Comparison of ENCODE assay signal across 1 cellular context in the genomic region with DNA sequence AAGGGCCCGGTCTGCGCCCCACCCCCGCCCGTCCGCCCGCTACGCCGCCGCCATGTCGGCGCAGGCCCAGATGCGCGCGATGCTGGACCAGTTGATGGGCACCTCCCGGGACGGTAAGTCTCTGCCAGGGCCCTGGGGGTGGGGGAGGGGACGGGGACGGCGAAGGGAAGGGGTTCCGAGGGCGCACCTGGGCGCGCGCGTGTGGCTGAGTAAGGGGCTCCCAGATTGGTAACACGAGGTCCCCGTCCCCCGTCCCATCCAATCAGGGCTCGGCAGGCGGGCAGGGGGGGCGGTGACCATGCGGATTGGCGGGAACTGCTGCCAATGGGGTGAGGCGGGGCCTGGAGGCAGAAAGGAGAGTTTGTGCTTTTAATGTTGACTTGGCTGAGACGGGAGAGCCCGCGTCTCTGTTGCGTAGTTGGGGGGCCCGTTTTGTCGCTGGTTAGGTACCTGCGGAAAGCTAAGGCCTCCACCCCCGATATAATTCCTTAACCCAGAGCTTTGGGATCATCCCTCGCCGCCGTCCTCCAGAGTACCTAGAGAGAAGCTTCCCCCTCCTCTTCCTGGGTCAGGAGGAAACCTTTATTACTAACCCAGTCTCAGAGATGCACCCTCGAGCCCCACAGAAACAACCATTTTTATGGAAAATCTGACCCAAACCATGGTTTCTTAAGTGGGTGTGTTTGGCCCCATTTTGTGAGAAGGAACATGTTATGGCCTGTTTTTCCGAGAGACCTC.
TF ChIP-seq lines count a peak whose summit lies in the region.

No MANE protein-coding gene starts in this region.

TF ChIP-seq in GM23338, 12 proteins besides CTCF, POLR2A, EP300 and RAD21:
- no peak for TF ChIP-seq NANOG (IDR thresholded peaks at IDR 0.05; ENCODE audit: borderline replicate concordance)
- TF ChIP-seq STAT1 (IDR thresholded peaks at IDR 0.05; ENCODE audit: unreplicated experiment) = no peak
- no peak for TF ChIP-seq ZNF331 (CRISPR knock-in tag; IDR thresholded peaks at IDR 0.05; ENCODE audit: low read depth)
- no peak for TF ChIP-seq EZH2phosphoT487 (IDR thresholded peaks at IDR 0.05; ENCODE audit: unreplicated experiment)
- TF ChIP-seq EZH2 (IDR thresholded peaks at IDR 0.05; ENCODE audit: low read depth, unreplicated experiment) = no peak
- TF ChIP-seq, protein P1, sequence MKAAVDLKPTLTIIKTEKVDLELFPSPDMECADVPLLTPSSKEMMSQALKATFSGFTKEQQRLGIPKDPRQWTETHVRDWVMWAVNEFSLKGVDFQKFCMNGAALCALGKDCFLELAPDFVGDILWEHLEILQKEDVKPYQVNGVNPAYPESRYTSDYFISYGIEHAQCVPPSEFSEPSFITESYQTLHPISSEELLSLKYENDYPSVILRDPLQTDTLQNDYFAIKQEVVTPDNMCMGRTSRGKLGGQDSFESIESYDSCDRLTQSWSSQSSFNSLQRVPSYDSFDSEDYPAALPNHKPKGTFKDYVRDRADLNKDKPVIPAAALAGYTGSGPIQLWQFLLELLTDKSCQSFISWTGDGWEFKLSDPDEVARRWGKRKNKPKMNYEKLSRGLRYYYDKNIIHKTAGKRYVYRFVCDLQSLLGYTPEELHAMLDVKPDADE (IDR thresholded peaks at IDR 0.05) = peak; percentile 54; the same call in 1 of the 2 replicates
- peak; percentile 81 for TF ChIP-seq CREB1 (CRISPR knock-in tag; IDR thresholded peaks at IDR 0.05; ENCODE audit: low read depth)
- TF ChIP-seq JUNB (IDR thresholded peaks at IDR 0.05; ENCODE audit: unreplicated experiment) = no peak
- TF ChIP-seq POLR2AphosphoS5 (IDR thresholded peaks at IDR 0.05; ENCODE audit: low read depth) = peak; percentile 71
- TF ChIP-seq, protein P2, sequence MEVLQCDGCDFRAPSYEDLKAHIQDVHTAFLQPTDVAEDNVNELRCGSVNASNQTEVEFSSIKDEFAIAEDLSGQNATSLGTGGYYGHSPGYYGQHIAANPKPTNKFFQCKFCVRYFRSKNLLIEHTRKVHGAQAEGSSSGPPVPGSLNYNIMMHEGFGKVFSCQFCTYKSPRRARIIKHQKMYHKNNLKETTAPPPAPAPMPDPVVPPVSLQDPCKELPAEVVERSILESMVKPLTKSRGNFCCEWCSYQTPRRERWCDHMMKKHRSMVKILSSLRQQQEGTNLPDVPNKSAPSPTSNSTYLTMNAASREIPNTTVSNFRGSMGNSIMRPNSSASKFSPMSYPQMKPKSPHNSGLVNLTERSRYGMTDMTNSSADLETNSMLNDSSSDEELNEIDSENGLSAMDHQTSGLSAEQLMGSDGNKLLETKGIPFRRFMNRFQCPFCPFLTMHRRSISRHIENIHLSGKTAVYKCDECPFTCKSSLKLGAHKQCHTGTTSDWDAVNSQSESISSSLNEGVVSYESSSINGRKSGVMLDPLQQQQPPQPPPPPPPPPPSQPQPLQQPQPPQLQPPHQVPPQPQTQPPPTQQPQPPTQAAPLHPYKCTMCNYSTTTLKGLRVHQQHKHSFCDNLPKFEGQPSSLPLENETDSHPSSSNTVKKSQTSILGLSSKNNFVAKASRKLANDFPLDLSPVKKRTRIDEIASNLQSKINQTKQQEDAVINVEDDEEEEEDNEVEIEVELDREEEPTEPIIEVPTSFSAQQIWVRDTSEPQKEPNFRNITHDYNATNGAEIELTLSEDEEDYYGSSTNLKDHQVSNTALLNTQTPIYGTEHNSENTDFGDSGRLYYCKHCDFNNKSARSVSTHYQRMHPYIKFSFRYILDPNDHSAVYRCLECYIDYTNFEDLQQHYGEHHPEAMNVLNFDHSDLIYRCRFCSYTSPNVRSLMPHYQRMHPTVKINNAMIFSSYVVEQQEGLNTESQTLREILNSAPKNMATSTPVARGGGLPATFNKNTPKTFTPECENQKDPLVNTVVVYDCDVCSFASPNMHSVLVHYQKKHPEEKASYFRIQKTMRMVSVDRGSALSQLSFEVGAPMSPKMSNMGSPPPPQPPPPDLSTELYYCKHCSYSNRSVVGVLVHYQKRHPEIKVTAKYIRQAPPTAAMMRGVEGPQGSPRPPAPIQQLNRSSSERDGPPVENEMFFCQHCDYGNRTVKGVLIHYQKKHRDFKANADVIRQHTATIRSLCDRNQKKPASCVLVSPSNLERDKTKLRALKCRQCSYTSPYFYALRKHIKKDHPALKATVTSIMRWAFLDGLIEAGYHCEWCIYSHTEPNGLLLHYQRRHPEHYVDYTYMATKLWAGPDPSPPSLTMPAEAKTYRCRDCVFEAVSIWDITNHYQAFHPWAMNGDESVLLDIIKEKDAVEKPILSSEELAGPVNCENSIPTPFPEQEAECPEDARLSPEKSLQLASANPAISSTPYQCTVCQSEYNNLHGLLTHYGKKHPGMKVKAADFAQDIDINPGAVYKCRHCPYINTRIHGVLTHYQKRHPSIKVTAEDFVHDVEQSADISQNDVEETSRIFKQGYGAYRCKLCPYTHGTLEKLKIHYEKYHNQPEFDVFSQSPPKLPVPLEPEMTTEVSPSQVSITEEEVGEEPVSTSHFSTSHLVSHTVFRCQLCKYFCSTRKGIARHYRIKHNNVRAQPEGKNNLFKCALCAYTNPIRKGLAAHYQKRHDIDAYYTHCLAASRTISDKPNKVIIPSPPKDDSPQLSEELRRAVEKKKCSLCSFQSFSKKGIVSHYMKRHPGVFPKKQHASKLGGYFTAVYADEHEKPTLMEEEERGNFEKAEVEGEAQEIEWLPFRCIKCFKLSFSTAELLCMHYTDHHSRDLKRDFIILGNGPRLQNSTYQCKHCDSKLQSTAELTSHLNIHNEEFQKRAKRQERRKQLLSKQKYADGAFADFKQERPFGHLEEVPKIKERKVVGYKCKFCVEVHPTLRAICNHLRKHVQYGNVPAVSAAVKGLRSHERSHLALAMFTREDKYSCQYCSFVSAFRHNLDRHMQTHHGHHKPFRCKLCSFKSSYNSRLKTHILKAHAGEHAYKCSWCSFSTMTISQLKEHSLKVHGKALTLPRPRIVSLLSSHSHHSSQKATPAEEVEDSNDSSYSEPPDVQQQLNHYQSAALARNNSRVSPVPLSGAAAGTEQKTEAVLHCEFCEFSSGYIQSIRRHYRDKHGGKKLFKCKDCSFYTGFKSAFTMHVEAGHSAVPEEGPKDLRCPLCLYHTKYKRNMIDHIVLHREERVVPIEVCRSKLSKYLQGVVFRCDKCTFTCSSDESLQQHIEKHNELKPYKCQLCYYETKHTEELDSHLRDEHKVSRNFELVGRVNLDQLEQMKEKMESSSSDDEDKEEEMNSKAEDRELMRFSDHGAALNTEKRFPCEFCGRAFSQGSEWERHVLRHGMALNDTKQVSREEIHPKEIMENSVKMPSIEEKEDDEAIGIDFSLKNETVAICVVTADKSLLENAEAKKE (CRISPR knock-in tag; IDR thresholded peaks at IDR 0.05) = no peak
- TF ChIP-seq, protein P3, sequence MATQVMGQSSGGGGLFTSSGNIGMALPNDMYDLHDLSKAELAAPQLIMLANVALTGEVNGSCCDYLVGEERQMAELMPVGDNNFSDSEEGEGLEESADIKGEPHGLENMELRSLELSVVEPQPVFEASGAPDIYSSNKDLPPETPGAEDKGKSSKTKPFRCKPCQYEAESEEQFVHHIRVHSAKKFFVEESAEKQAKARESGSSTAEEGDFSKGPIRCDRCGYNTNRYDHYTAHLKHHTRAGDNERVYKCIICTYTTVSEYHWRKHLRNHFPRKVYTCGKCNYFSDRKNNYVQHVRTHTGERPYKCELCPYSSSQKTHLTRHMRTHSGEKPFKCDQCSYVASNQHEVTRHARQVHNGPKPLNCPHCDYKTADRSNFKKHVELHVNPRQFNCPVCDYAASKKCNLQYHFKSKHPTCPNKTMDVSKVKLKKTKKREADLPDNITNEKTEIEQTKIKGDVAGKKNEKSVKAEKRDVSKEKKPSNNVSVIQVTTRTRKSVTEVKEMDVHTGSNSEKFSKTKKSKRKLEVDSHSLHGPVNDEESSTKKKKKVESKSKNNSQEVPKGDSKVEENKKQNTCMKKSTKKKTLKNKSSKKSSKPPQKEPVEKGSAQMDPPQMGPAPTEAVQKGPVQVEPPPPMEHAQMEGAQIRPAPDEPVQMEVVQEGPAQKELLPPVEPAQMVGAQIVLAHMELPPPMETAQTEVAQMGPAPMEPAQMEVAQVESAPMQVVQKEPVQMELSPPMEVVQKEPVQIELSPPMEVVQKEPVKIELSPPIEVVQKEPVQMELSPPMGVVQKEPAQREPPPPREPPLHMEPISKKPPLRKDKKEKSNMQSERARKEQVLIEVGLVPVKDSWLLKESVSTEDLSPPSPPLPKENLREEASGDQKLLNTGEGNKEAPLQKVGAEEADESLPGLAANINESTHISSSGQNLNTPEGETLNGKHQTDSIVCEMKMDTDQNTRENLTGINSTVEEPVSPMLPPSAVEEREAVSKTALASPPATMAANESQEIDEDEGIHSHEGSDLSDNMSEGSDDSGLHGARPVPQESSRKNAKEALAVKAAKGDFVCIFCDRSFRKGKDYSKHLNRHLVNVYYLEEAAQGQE (IDR thresholded peaks at IDR 0.05; ENCODE audit: unreplicated experiment) = no peak
- no peak for TF ChIP-seq ZNF114 (CRISPR knock-in tag; IDR thresholded peaks at IDR 0.05)
